8 cellular contexts compared by ENCODE assay signal in the genomic region with DNA sequence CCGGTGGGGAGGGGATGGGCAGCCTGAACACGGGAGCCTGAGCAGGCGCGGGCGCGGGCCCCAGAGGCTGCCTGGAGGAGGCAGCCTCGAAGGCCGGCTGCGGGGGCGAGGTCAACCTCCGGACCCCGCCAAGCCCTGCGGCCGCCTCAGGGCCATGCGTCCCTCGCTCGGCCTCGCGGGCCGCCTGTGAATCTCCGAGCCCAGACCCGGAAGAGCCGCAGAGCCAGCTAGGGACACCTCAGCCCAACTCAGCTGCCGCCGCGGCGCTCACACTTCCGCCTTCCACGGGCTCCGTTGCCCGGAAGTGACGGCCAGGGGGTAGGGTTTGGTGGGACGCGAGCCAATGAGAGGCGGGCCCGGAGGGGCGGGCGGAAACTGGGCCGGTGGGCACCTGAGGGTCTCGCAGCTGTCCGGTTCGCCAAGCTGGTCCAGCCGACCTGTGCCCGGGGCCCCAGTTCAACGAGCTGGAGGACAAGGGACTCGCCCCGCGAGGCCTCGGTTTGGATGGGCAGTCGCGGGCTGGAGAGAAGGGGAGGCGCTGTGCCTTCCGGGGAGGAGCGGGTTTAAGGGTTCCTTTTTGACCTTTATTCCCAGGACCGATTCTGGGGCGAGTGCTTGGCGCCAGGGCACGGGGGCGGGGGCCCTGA. TPM values are rescaled to one million over a fixed set of nuclear protein-coding genes. Genes with fewer than 3 reads are reported as not detected.
DNase-seq lines count a peak whose midpoint lies in the region; ATAC-seq and TF ChIP-seq lines count a peak whose summit lies in the region.

SLC38A10 (minus strand) TSS at position 277 of the 647 bp plus-strand sequence. CDS start 386 bp downstream, outside the sequence.

- peak within 1 kb of the TSS; percentile 98 for H3K4me3 ChIP-seq in CD8-positive, alpha-beta T cell (ENCODE audit: low read depth, low read length)

- H3K9me3 Mint-ChIP-seq in CD8-positive, alpha-beta T cell: no peaks in the 10 kb centered on the region

- no peaks in the 10 kb centered on the region for H3K36me3 ChIP-seq in CD8-positive, alpha-beta T cell (ENCODE audit: insufficient read depth, low read length)

- H3K27ac ChIP-seq in CD8-positive, alpha-beta T cell (ENCODE audit: low read depth, low read length): peak within 1 kb of the TSS; percentile 85

- intact Hi-C loops in CD8-positive, alpha-beta T cell (cut with DNase I, micrococcal nuclease): loop anchor here (1.0 to 10.0 kb wide), 7 partner anchors 51 to 387 kb away; partner anchors contain the start of genes NDUFAF8 (in 2 of the 2), TEPSIN (in 2 of the 2), ARL16 (in 1 of the 2) and CCDC137 (in 1 of the 2)

- peaks cover 24% of the 10 kb centered on the region for H3K4me1 ChIP-seq in CD8-positive, alpha-beta T cell (ENCODE audit: insufficient read depth, low read length)

- peak within 1 kb of the TSS; percentile 94 for H3K4me3 Mint-ChIP-seq in CD8-positive, alpha-beta T cell

- POLR2A ChIA-PET in CD8-positive, alpha-beta T cell (lab: Charles Lee): interaction anchor here (0.8 to 2.0 kb wide), 3 partner anchors 10 to 218 kb away, joined by 4 to 7 read pairs (median 6); partner anchors contain the start of gene ACTG1
- POLR2A ChIA-PET in activated CD8-positive, alpha-beta memory T cell treated with anti-CD3 and anti-CD28 coated beads for 36 hours (lab: Charles Lee): interaction anchor here (0.6 to 1.5 kb wide), 7 partner anchors 8 to 224 kb away, joined by 3 to 12 read pairs (median 3); partner anchors contain the start of genes BAHCC1, NDUFAF8 and TEPSIN

- H3K27ac Mint-ChIP-seq in CD8-positive, alpha-beta T cell: peak within 1 kb of the TSS; percentile 96

- H3K27me3 ChIP-seq in CD8-positive, alpha-beta T cell (ENCODE audit: insufficient read depth, low read length): no peaks in the 10 kb centered on the region

- ATAC-seq in CD8-positive, alpha-beta T cell: peak; percentile 83
- ATAC-seq in GM19397 (IDR thresholded peaks at IDR 0.05; ENCODE audit: unreplicated experiment) (peak; percentile 93), HG03571 (IDR thresholded peaks at IDR 0.05; ENCODE audit: unreplicated experiment) (peak; percentile 75)

- TF ChIP-seq CTCF in CD8-positive, alpha-beta T cell (IDR thresholded peaks at IDR 0.05): no peak

- H3K27me3 Mint-ChIP-seq in CD8-positive, alpha-beta T cell (ENCODE audit: low read depth): no peaks in the 10 kb centered on the region

- peaks cover 41% of the 10 kb centered on the region for H3K4me1 Mint-ChIP-seq in CD8-positive, alpha-beta T cell (ENCODE audit: low read depth)

- DNase-seq in CD8-positive, alpha-beta T cell: peak; percentile 78 to 94 (median 89)
- DNase-seq in NOMO-1 (lab: John Stamatoyannopoulos, UW; ENCODE audit: unreplicated experiment in 2 of 2): peak; percentile 87 to 92
- DNase-seq in effector CD4-positive, alpha-beta T cell: peak; percentile 89
- DNase-seq in medulla oblongata (ENCODE audit: extremely low spot score): peak; percentile 93
- DNase-seq in stimulated activated CD4-positive, alpha-beta T cell treated with anti-CD3 and anti-CD28 coated beads, TNF-alpha, amount 100 ng/mL, for 48 hours (ENCODE audit: low read depth in 3 of 3): peak; percentile 81 to 87 (median 83)

- H3K9me3 ChIP-seq in CD8-positive, alpha-beta T cell (ENCODE audit: low read length): no peaks in the 10 kb centered on the region

- peaks cover 19% of the 10 kb centered on the region for H3K36me3 Mint-ChIP-seq in CD8-positive, alpha-beta T cell

- CTCF ChIA-PET in CD8-positive, alpha-beta T cell (lab: Charles Lee): interaction anchor here (0.7 to 1.7 kb wide), 4 partner anchors 36 to 313 kb away, joined by 3 to 7 read pairs (median 4); no protein-coding TSS in a partner anchor
- CTCF ChIA-PET in activated CD8-positive, alpha-beta memory T cell treated with anti-CD3 and anti-CD28 coated beads for 36 hours (lab: Charles Lee): interaction anchor here (0.7 to 2.1 kb wide), 6 partner anchors 11 to 282 kb away, joined by 3 to 8 read pairs (median 4); partner anchors contain the start of genes NDUFAF8 and TEPSIN

RNA-seq across cellular contexts. Expression of gene SLC38A10, which starts in this region (rescaled TPM):
- 10 to 100 TPM; 16.1 to 17.4 TPM for total RNA-seq in CD8-positive, alpha-beta T cell
- 10 to 100 TPM; 48.3 to 49.5 TPM for total RNA-seq in activated CD8-positive, alpha-beta memory T cell treated with anti-CD3 and anti-CD28 coated beads for 36 hours

Comparison
In these comparisons a context has a peak if more than half of its experiments do, and no peak if none do; other contexts are left out.
1. Peak in every context shown above with its lines: DNase-seq, ATAC-seq, H3K4me3 ChIP-seq and H3K27ac ChIP-seq.